Comparison of ENCODE assay signal across 8 cellular contexts in the genomic region with DNA sequence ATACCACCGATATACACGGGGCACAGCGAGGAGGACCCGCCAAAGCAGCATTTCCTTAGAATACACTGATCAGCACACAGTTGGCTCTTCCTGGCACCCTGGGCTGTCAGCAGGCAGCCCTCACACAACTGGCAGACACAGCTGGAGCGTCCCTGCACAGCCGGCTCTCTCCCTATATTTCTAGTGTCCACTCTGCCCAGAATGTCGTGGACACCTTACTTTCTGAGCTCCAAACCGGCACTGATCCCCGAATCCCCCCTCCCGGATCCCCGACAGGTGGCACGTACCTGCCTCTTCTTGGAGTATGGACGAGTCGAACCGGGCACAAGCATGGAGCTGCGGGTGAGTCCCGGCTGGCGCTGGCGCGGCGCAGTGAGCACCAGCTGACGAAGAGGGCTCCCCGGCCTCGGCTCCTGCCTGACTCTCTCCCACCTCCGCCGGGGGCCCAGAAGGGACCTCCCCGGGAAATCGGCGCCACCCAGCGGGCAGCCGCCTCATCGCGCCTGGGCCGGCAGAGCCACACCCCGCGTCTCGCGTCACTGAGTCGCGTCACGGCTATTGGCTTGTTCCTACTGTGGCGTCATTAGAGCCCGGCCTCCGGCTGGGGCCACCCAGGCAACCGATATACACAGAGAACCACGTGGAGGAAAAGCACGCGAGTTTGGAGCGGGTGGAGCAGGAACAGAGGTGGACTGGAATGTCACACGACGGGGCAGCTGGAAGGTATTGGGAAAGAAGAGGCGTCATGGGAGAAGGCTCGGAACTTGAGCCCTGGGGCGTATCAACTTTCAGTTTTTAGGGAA. TPM values are rescaled to one million over a fixed set of nuclear protein-coding genes. Genes with fewer than 3 reads are reported as not detected.
DNase-seq lines count a peak whose midpoint lies in the region; ATAC-seq, FAIRE-seq and TF ChIP-seq lines count a peak whose summit lies in the region.

A gene with protein sequence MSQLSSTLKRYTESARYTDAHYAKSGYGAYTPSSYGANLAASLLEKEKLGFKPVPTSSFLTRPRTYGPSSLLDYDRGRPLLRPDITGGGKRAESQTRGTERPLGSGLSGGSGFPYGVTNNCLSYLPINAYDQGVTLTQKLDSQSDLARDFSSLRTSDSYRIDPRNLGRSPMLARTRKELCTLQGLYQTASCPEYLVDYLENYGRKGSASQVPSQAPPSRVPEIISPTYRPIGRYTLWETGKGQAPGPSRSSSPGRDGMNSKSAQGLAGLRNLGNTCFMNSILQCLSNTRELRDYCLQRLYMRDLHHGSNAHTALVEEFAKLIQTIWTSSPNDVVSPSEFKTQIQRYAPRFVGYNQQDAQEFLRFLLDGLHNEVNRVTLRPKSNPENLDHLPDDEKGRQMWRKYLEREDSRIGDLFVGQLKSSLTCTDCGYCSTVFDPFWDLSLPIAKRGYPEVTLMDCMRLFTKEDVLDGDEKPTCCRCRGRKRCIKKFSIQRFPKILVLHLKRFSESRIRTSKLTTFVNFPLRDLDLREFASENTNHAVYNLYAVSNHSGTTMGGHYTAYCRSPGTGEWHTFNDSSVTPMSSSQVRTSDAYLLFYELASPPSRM (minus strand): TSS at position 505 of the 803 bp plus-strand sequence. CDS start 8,210 bp downstream, outside the sequence.

- peak; percentile 88 for ATAC-seq in HG02840 (IDR thresholded peaks at IDR 0.05; ENCODE audit: low FRiP score, unreplicated experiment)
- ATAC-seq in pancreas, result peak; percentile 95 to 97 (median 95)

- TF ChIP-seq CTCF in GM12873 (IDR thresholded peaks at IDR 0.05; ENCODE audit: insufficient read depth, low read depth, low read length, missing control alignments) (peak; percentile 86), cardiac muscle cell (IDR thresholded peaks at IDR 0.05; ENCODE audit: low read depth, low read length) (peak; percentile 87), pancreas (IDR thresholded peaks at IDR 0.05) (peak; percentile 80 to 91 (median 88)), tibial artery (IDR thresholded peaks at IDR 0.05) (peak; percentile 88 to 89)

- H3K27ac ChIP-seq in cardiac muscle cell (peak within 1 kb of the TSS; percentile 76), pancreas (peak within 1 kb of the TSS; percentile 33 to 74 (median 58)), tibial artery (peak within 1 kb of the TSS; percentile 63 to 66)

- FAIRE-seq in pancreas (lab: Jason Lieb, UNC), result peak; percentile 80

- intact Hi-C loops in pancreas (cut with DNase I), result no loop called here
- intact Hi-C loops in tibial artery (cut with DNase I; ENCODE audit: low total_unique reads), result no loop called here

- peaks cover 20% of the 10 kb centered on the region for H3K4me1 ChIP-seq in adipocyte (ENCODE audit: control insufficient read depth, insufficient read depth, low read length)
- H3K4me1 ChIP-seq in cardiac muscle cell (ENCODE audit: low read depth), result peaks cover 40% of the 10 kb centered on the region
- peaks cover 7 to 11% (median 11%) of the 10 kb centered on the region in 3 donors for H3K4me1 ChIP-seq in pancreas
- peaks cover 0 to 28% (median 23%) of the 10 kb centered on the region in 4 donors for H3K4me1 ChIP-seq in tibial artery

- DNase-seq in NCI-H1436 (lab: John Stamatoyannopoulos, UW) (peak; percentile 92), SW 1271 (lab: John Stamatoyannopoulos, UW) (peak; percentile 80 to 96), adipocyte (ENCODE audit: low read depth) (peak; percentile 99), cardiac muscle cell (ENCODE audit: low read depth in 1 of 2, low spot score in 1 of 2) (peak; percentile 97 to 99), pancreas (peak; percentile 95 to 100 (median 98)), tibial artery (peak; percentile 97 to 98)

- peak within 1 kb of the TSS; percentile 74 for H3K9ac ChIP-seq in adipocyte (ENCODE audit: low read length)

- no peaks in the 10 kb centered on the region for H3K9me3 ChIP-seq in adipocyte (ENCODE audit: control insufficient read depth, low read length)
- no peaks in the 10 kb centered on the region for H3K9me3 ChIP-seq in cardiac muscle cell (ENCODE audit: low read depth)
- no peaks in the 10 kb centered on the region for H3K9me3 ChIP-seq in pancreas
- no peaks in the 10 kb centered on the region for H3K9me3 ChIP-seq in tibial artery

- H3K4me3 ChIP-seq in adipocyte (ENCODE audit: low read length) (peak within 1 kb of the TSS; percentile 83), cardiac muscle cell (peak within 1 kb of the TSS; percentile 50), pancreas (peak within 1 kb of the TSS; percentile 35 to 62 (median 52)), tibial artery (peak within 1 kb of the TSS; percentile 46 to 59)

- H3K36me3 ChIP-seq in adipocyte (ENCODE audit: control insufficient read depth, insufficient read depth, low read length, severe bottlenecking) (no peaks in the 10 kb centered on the region), cardiac muscle cell (no peaks in the 10 kb centered on the region), pancreas (no peaks in the 10 kb centered on the region), tibial artery (no peaks in the 10 kb centered on the region)

- H3K27me3 ChIP-seq in adipocyte (replicated peaks; ENCODE audit: control insufficient read depth, insufficient read depth, low read length) (no peaks in the 10 kb centered on the region), cardiac muscle cell (peaks cover 12% of the 10 kb centered on the region), pancreas (no peaks in the 10 kb centered on the region), tibial artery (no peaks in the 10 kb centered on the region)

- WGBS in pancreas, 2 donors, result 0% methylated on average over 52 to 54 of the region's 54 CpGs

RNA-seq across cellular contexts. Expression of the gene that starts here (rescaled TPM):
- total RNA-seq in cardiac muscle cell (28.3 and 39.0 TPM in 2 replicates), pancreas (1 to 10 TPM; 4.4 to 9.1 (median 6.6) TPM)
- polyA plus RNA-seq in cardiac muscle cell (36.5 and 44.1 TPM in 2 replicates), pancreas (10 to 100 TPM in 1 of 2 donors, 1 to 10 TPM in 1; 5.9 to 15.4 TPM)

Comparison
In these comparisons a context has a peak if more than half of its experiments do, and no peak if none do; other contexts are left out.
1. Peak in every context shown above with its lines: DNase-seq, ATAC-seq, H3K4me3 ChIP-seq and H3K27ac ChIP-seq.